Comparison of ENCODE assay signal across 38 cellular contexts in the genomic region with DNA sequence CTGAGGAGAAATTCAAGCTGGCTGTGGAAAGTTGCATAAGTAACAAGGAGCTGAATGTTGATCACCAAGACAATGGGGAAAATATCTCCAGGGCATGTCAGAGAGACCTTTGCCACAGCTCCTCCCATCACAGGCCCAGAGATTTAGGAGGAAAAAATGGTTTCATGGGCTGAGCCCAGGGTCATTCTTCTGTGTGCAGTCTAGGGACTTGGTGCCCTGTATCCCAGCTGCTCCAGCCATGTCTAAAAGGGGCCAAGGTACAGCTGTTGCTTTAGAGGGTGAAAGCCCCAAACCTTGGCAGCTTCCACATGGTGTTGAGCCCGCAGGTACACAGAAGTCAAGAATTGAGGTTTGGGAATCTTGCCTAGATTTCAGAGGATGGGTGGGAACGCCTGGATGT.
"Had no signal": no experiment of that assay in that cellular context is flagged by ENCODE, and none has a peak within 500 bp of the region (broad histone marks: within the 10 kb centered on the region; RNA-seq: fewer than 3 reads in every experiment).

No MANE protein-coding gene starts in this region.

- DNase-seq: activated effector memory CD4-positive, alpha-beta T cell treated with anti-CD3 and anti-CD28 coated beads, Interleukin-2, amount 50 U/mL, for 16 hours; activated effector memory CD4-positive, alpha-beta T cell treated with Interleukin-2 at 50 U/mL for 16 hours; activated gamma-delta T cell; activated gamma-delta T cell treated with Interleukin-2 at 50 U/mL for 16 hours; activated naive CD4-positive, alpha-beta T cell; activated naive CD4-positive, alpha-beta T cell treated with anti-CD3 and anti-CD28 coated beads for 36 hours; activated naive CD4-positive, alpha-beta T cell treated with anti-CD3 and anti-CD28 coated beads, Interleukin-2, amount 10 ng/mL, durations not matched to agents 7 days and 5 days; activated naive CD4-positive, alpha-beta T cell treated with anti-CD3 and anti-CD28 coated beads, Interleukin-2, amount 50 U/mL, for 16 hours; activated naive CD4-positive, alpha-beta T cell treated with Interleukin-2 at 50 U/mL for 16 hours; activated naive CD8-positive, alpha-beta T cell treated with anti-CD3 and anti-CD28 coated beads for 36 hours; activated naive CD8-positive, alpha-beta T cell treated with anti-CD3 and anti-CD28 coated beads, Interleukin-2, amount 10 ng/mL, durations not matched to agents 7 days and 5 days; activated naive CD8-positive, alpha-beta T cell treated with anti-CD3 and anti-CD28 coated beads, Interleukin-2, amount 50 U/mL, for 24 hours; activated T-cell treated with anti-CD3 and anti-CD28 coated beads, Interleukin-2, amount 50 U/mL, for 1 hour; activated T-cell treated with anti-CD3 and anti-CD28 coated beads, Interleukin-2, amount 50 U/mL, for 24 hours; activated T-cell treated with anti-CD3 and anti-CD28 coated beads, Interleukin-2, amount 50 U/mL, for 4 hours; activated T-cell treated with anti-CD3 and anti-CD28 coated beads, Interleukin-2, amount 50 U/mL, for 48 hours; activated T-cell treated with anti-CD3 and anti-CD28 coated beads, Interleukin-2, amount 50 U/mL, for 72 hours; adrenal gland; amniotic stem cell; amygdala; anterior cingulate cortex; aorta; body of pancreas; brain microvascular endothelial cell; caudate nucleus; central memory CD4-positive, alpha-beta T cell; cerebellar nuclear complex had no signal

- H3K36me3 ChIP-seq: adrenal gland, ascending aorta, brain microvascular endothelial cell, breast epithelium, cardiac muscle cell had no signal

- H3K4me1 Mint-ChIP-seq: activated naive CD4-positive, alpha-beta T cell treated with anti-CD3 and anti-CD28 coated beads, Interleukin-2, amount 10 ng/mL, durations not matched to agents 7 days and 5 days; activated naive CD4-positive, alpha-beta T cell treated with anti-CD3 and anti-CD28 coated beads, Interleukin-2, amount 50 U/mL, for 24 hours; activated naive CD8-positive, alpha-beta T cell treated with anti-CD3 and anti-CD28 coated beads, Interleukin-2, amount 50 U/mL, for 24 hours; activated T-helper 17 cell treated with anti-CD3 and anti-CD28 coated beads, Interleukin-2, amount 50 U/mL, for 72 hours had no signal

- ATAC-seq: activated naive CD4-positive, alpha-beta T cell treated with anti-CD3 and anti-CD28 coated beads, Interleukin-2, amount 50 U/mL, for 72 hours; activated naive CD8-positive, alpha-beta T cell treated with anti-CD3 and anti-CD28 coated beads, Interleukin-2, amount 50 U/mL, for 24 hours; activated T-cell treated with anti-CD3 and anti-CD28 coated beads, Interleukin-2, amount 50 U/mL, for 4 hours; activated T-cell treated with anti-CD3 and anti-CD28 coated beads, Interleukin-2, amount 50 U/mL, for 72 hours; activated T-helper 17 cell treated with anti-CD3 and anti-CD28 coated beads, Interleukin-2, amount 50 U/mL, for 72 hours; body of pancreas had no signal

- H3K4me3 ChIP-seq: adrenal gland, ascending aorta, body of pancreas, breast epithelium, cardiac muscle cell had no signal

- H3K36me3 Mint-ChIP-seq: activated naive CD4-positive, alpha-beta T cell treated with anti-CD3 and anti-CD28 coated beads, Interleukin-2, amount 10 ng/mL, durations not matched to agents 7 days and 5 days had no signal

- H3K27ac ChIP-seq: adrenal gland, ascending aorta, body of pancreas, brain microvascular endothelial cell, breast epithelium, cardiac muscle cell had no signal

- H3K27ac Mint-ChIP-seq: activated naive CD4-positive, alpha-beta T cell treated with anti-CD3 and anti-CD28 coated beads for 36 hours; activated naive CD4-positive, alpha-beta T cell treated with anti-CD3 and anti-CD28 coated beads, Interleukin-2, amount 10 ng/mL, durations not matched to agents 7 days and 5 days; activated naive CD4-positive, alpha-beta T cell treated with anti-CD3 and anti-CD28 coated beads, Interleukin-2, amount 50 U/mL, for 72 hours; activated naive CD8-positive, alpha-beta T cell; activated naive CD8-positive, alpha-beta T cell treated with anti-CD3 and anti-CD28 coated beads for 36 hours; activated naive CD8-positive, alpha-beta T cell treated with anti-CD3 and anti-CD28 coated beads, Interleukin-2, amount 10 ng/mL, durations not matched to agents 7 days and 5 days; activated naive CD8-positive, alpha-beta T cell treated with anti-CD3 and anti-CD28 coated beads, Interleukin-2, amount 50 U/mL, for 24 hours; activated T-cell treated with anti-CD3 and anti-CD28 coated beads, Interleukin-2, amount 50 U/mL, for 24 hours; activated T-cell treated with anti-CD3 and anti-CD28 coated beads, Interleukin-2, amount 50 U/mL, for 72 hours; activated T-helper 1 cell treated with anti-CD3 and anti-CD28 coated beads, Interleukin-12 subunit alpha, Interleukin-12 subunit beta, Interleukin-2, Interleukin-4 antibody, amounts not matched to agents 30 ng/mL and 10 ng/mL and 1 ng/mL, durations not matched to agents 14 hours and 24 hours and 36 hours; activated T-helper 17 cell treated with anti-CD3 and anti-CD28 coated beads, Interleukin-2, amount 50 U/mL, for 72 hours; activated T-helper 2 cell treated with anti-CD3 and anti-CD28 coated beads, Interferon-gamma antibody, Interleukin-2, Interleukin-4, amounts not matched to agents 10 μg/mL and 5 μg/mL and 100 μg/mL, durations not matched to agents 14 hours and 24 hours and 36 hours; brain had no signal

- H3K4me1 ChIP-seq: adrenal gland, ascending aorta, body of pancreas, breast epithelium had no signal

- H3K27me3 ChIP-seq: adrenal gland, ascending aorta, body of pancreas, brain microvascular endothelial cell, breast epithelium, cardiac muscle cell had no signal

- H3K9me3 ChIP-seq: adrenal gland, ascending aorta, breast epithelium had no signal

- H3K4me3 Mint-ChIP-seq: activated naive CD4-positive, alpha-beta T cell treated with anti-CD3 and anti-CD28 coated beads for 36 hours; activated naive CD4-positive, alpha-beta T cell treated with anti-CD3 and anti-CD28 coated beads, Interleukin-2, amount 10 ng/mL, durations not matched to agents 7 days and 5 days; activated naive CD4-positive, alpha-beta T cell treated with anti-CD3 and anti-CD28 coated beads, Interleukin-2, amount 50 U/mL, for 24 hours; activated naive CD8-positive, alpha-beta T cell; activated naive CD8-positive, alpha-beta T cell treated with anti-CD3 and anti-CD28 coated beads for 36 hours; activated naive CD8-positive, alpha-beta T cell treated with anti-CD3 and anti-CD28 coated beads, Interleukin-2, amount 10 ng/mL, durations not matched to agents 7 days and 5 days; activated naive CD8-positive, alpha-beta T cell treated with anti-CD3 and anti-CD28 coated beads, Interleukin-2, amount 50 U/mL, for 24 hours; activated T-cell treated with anti-CD3 and anti-CD28 coated beads, Interleukin-2, amount 50 U/mL, for 24 hours; activated T-cell treated with anti-CD3 and anti-CD28 coated beads, Interleukin-2, amount 50 U/mL, for 4 hours; activated T-cell treated with anti-CD3 and anti-CD28 coated beads, Interleukin-2, amount 50 U/mL, for 72 hours; activated T-helper 1 cell treated with anti-CD3 and anti-CD28 coated beads, Interleukin-12 subunit alpha, Interleukin-12 subunit beta, Interleukin-2, Interleukin-4 antibody, amounts not matched to agents 30 ng/mL and 10 ng/mL and 1 ng/mL, durations not matched to agents 14 hours and 24 hours and 36 hours; activated T-helper 17 cell treated with anti-CD3 and anti-CD28 coated beads, Interleukin-2, amount 50 U/mL, for 72 hours; brain; central memory CD8-positive, alpha-beta T cell had no signal

- H3K27me3 Mint-ChIP-seq: activated naive CD8-positive, alpha-beta T cell; activated naive CD8-positive, alpha-beta T cell treated with anti-CD3 and anti-CD28 coated beads for 36 hours; activated naive CD8-positive, alpha-beta T cell treated with anti-CD3 and anti-CD28 coated beads, Interleukin-2, amount 10 ng/mL, durations not matched to agents 7 days and 5 days; brain had no signal
